14 cellular contexts compared by ENCODE assay signal in genomic region chr5:38531518-38531917, GRCh38. TPM values are rescaled to one million over a fixed set of nuclear protein-coding genes. Genes with fewer than 3 reads are reported as not detected.
DNase-seq lines count a peak whose midpoint lies in the region; ATAC-seq and TF ChIP-seq lines count a peak whose summit lies in the region.
"Had no signal": no experiment of that assay in that cellular context is flagged by ENCODE, and none has a peak within 500 bp of the region (broad histone marks: within the 10 kb centered on the region; RNA-seq: fewer than 3 reads in every experiment).

No MANE protein-coding gene starts in this region.

- H3K79me2 ChIP-seq in hepatocyte (peaks cover 89% of the 10 kb centered on the region), GM23338 (replicated peaks; ENCODE audit: insufficient read depth) (peaks cover 45% of the 10 kb centered on the region)

- TF ChIP-seq CTCF in left ventricle myocardium inferior (IDR thresholded peaks at IDR 0.05; ENCODE audit: borderline replicate concordance) (no peak), Panc1 (IDR thresholded peaks at IDR 0.05) (no peak), hepatocyte (IDR thresholded peaks at IDR 0.05; ENCODE audit: poor library complexity) (no peak), thyroid gland (IDR thresholded peaks at IDR 0.05) (no peak), GM23338 (conservative IDR thresholded peaks at IDR 0.05; ENCODE audit: low read depth in 2 of 2) (no peak)

- no peaks in the 10 kb centered on the region for H3K4me1 Mint-ChIP-seq in CD8-positive, alpha-beta memory T cell
- H3K4me1 Mint-ChIP-seq in GM23338: peaks cover 53% of the 10 kb centered on the region

- intact Hi-C loops in left ventricle myocardium inferior (cut with micrococcal nuclease): no loop called here
- intact Hi-C loops in Right ventricle myocardium inferior (cut with DNase I): no loop called here
- intact Hi-C loops in Panc1 (cut with micrococcal nuclease; ENCODE audit: unreplicated experiment): no loop called here
- intact Hi-C loops in thyroid gland (cut with DNase I): no loop called here

- peaks cover 3 to 16% of the 10 kb centered on the region in 2 donors for H3K27me3 Mint-ChIP-seq in CD8-positive, alpha-beta memory T cell
- H3K27me3 Mint-ChIP-seq in GM23338 (ENCODE audit: insufficient read depth, low read depth, poor library complexity): peaks cover 3% of the 10 kb centered on the region

- no peak for DNase-seq in left ventricle myocardium inferior
- DNase-seq in Right ventricle myocardium inferior (ENCODE audit: missing footprints): no peak
- DNase-seq in Panc1 (ENCODE audit: low read depth, low spot score): no peak
- no peak for DNase-seq in hepatocyte (ENCODE audit: low spot score)
- DNase-seq in thyroid gland: no peak
- DNase-seq in CD8-positive, alpha-beta memory T cell: no peak
- DNase-seq in GM23338 (ENCODE audit: low spot score): no peak
- DNase-seq: IMR-90; NCI-H1048; NCI-H146; NCI-H526 treated with DMSO at 0.1 percent for 48 hours; NK-92 treated with Interleukin-12 subunit alpha and Interleukin-12 subunit beta, amount 100 ng/mL, for 24 hours; T-helper 1 cell had no signal

- no peak overlapping the region for H2AFZ ChIP-seq in hepatocyte
- no peak overlapping the region for H2AFZ ChIP-seq in GM23338

- in situ Hi-C loops in Panc1 (cut with HindIII; ENCODE audit: low pct_unique_long_range_greater_than_20kb, low sequenced_read_pairs): no loop called here

- H3K27me3 ChIP-seq in left ventricle myocardium inferior (ENCODE audit: low read depth) (no peaks in the 10 kb centered on the region), Panc1 (ENCODE audit: control insufficient read depth, insufficient read depth, low read length) (no peaks in the 10 kb centered on the region), hepatocyte (no peaks in the 10 kb centered on the region), thyroid gland (no peaks in the 10 kb centered on the region), GM23338 (ENCODE audit: insufficient read depth) (no peaks in the 10 kb centered on the region)
- no peaks in the 10 kb centered on the region for H3K27me3 ChIP-seq in CD8-positive, alpha-beta memory T cell (ENCODE audit: insufficient read depth, low read length, poor library complexity, severe bottlenecking)

- H3K4me1 ChIP-seq in left ventricle myocardium inferior (peaks cover 98% of the 10 kb centered on the region), Panc1 (ENCODE audit: control insufficient read depth, insufficient read depth, low read length) (peaks cover 58% of the 10 kb centered on the region), hepatocyte (ENCODE audit: insufficient read depth) (peaks cover 49% of the 10 kb centered on the region), thyroid gland (peaks cover 63 to 76% of the 10 kb centered on the region in 2 donors), GM23338 (ENCODE audit: insufficient read depth) (peaks cover 25% of the 10 kb centered on the region)
- no peaks in the 10 kb centered on the region for H3K4me1 ChIP-seq in CD8-positive, alpha-beta memory T cell (ENCODE audit: insufficient read depth, low read length)

- no peak for TF ChIP-seq POLR2A in thyroid gland (IDR thresholded peaks at IDR 0.05)

- H3K4me3 ChIP-seq in left ventricle myocardium inferior: no peak overlapping the region
- no peak overlapping the region for H3K4me3 ChIP-seq in Panc1 (ENCODE audit: low read depth in 2 of 2, low read length in 2 of 2)
- H3K4me3 ChIP-seq in hepatocyte: no peak overlapping the region
- H3K4me3 ChIP-seq in thyroid gland (replicated peaks in 1 of 3): no peak overlapping the region
- no peak overlapping the region for H3K4me3 ChIP-seq in CD8-positive, alpha-beta memory T cell (ENCODE audit: low read length)
- no peak overlapping the region for H3K4me3 ChIP-seq in GM23338

- POLR2A ChIA-PET in Panc1 (lab: Charles Lee): no interaction called here
- POLR2A ChIA-PET in CD8-positive, alpha-beta memory T cell (lab: Charles Lee): no interaction called here

- H3K4me2 ChIP-seq in hepatocyte: peak overlapping the region; percentile 47
- H3K4me2 ChIP-seq in GM23338: no peak overlapping the region

- peaks cover 0 to 2% (median 0%) of the 10 kb centered on the region in 5 donors for H3K9me3 Mint-ChIP-seq in CD8-positive, alpha-beta memory T cell
- H3K9me3 Mint-ChIP-seq in GM23338: peaks cover 7% of the 10 kb centered on the region; the same call in 2 of the 3 replicates

- 91% methylated on average over 3 of the region's 3 CpGs for WGBS in hepatocyte (ENCODE audit: low lambda C conversion rate, missing lambda C conversion rate)
- WGBS in thyroid gland, 2 donors: 84 to 87% methylated on average over 3 of the region's 3 CpGs

- no TSS peak for BruUV-seq in Panc1 (replicated peaks; lab: Mats Ljungman, UMichigan)

- H3K27ac Mint-ChIP-seq in CD8-positive, alpha-beta memory T cell: no peak overlapping the region
- no peak overlapping the region for H3K27ac Mint-ChIP-seq in GM23338

- no peaks in the 10 kb centered on the region for H3K36me3 Mint-ChIP-seq in CD8-positive, alpha-beta memory T cell
- H3K36me3 Mint-ChIP-seq in GM23338 (ENCODE audit: low read depth): peaks cover 6% of the 10 kb centered on the region; the same call in 2 of the 3 replicates

- H4K20me1 ChIP-seq in hepatocyte (ENCODE audit: insufficient read depth, poor library complexity, severe bottlenecking): no peaks in the 10 kb centered on the region
- H4K20me1 ChIP-seq in GM23338 (replicated peaks; ENCODE audit: insufficient read depth): no peaks in the 10 kb centered on the region

- H3F3A ChIP-seq in GM23338 (replicated peaks; ENCODE audit: low read depth): no peaks in the 10 kb centered on the region

- CTCF ChIA-PET in Panc1 (lab: Charles Lee): no interaction called here
- CTCF ChIA-PET in CD8-positive, alpha-beta memory T cell (lab: Charles Lee): no interaction called here

- H3K9me2 ChIP-seq in hepatocyte (replicated peaks; ENCODE audit: insufficient read depth) (no peaks in the 10 kb centered on the region), GM23338 (ENCODE audit: insufficient read depth) (no peaks in the 10 kb centered on the region)

- ATAC-seq in Right ventricle myocardium inferior (no peak), Panc1 (no peak), GM23338 (no peak)

- H3K36me3 ChIP-seq in left ventricle myocardium inferior (peaks cover 8% of the 10 kb centered on the region), Panc1 (ENCODE audit: control insufficient read depth, insufficient read depth, low read length) (peaks cover 2% of the 10 kb centered on the region; the same call in 1 of the 2 replicates), hepatocyte (replicated peaks; ENCODE audit: insufficient read depth, low read depth) (no peaks in the 10 kb centered on the region), thyroid gland (peaks cover 3 to 5% of the 10 kb centered on the region in 2 donors), GM23338 (ENCODE audit: insufficient read depth) (no peaks in the 10 kb centered on the region)
- no peaks in the 10 kb centered on the region for H3K36me3 ChIP-seq in CD8-positive, alpha-beta memory T cell (ENCODE audit: insufficient read depth, low read length)

- H3K9me3 ChIP-seq in left ventricle myocardium inferior (replicated peaks) (peaks cover 9% of the 10 kb centered on the region), Panc1 (ENCODE audit: control insufficient read depth, insufficient read depth, low read depth, low read length) (peaks cover 4% of the 10 kb centered on the region; the same call in 1 of the 2 replicates), hepatocyte (ENCODE audit: low read depth) (no peaks in the 10 kb centered on the region), thyroid gland (no peaks in the 10 kb centered on the region)
- no peaks in the 10 kb centered on the region for H3K9me3 ChIP-seq in CD8-positive, alpha-beta memory T cell (ENCODE audit: low read length)

- H3K27ac ChIP-seq in left ventricle myocardium inferior (replicated peaks) (peak overlapping the region; percentile 52), Panc1 (ENCODE audit: low read length) (0 out of 2 replicates have a peak overlapping the region, but pooled peaks have one; percentile 58), hepatocyte (peak overlapping the region; percentile 72), thyroid gland (peak overlapping the region; percentile 57 to 74 (median 61)), GM23338 (ENCODE audit: low read depth) (no peak overlapping the region)
- H3K27ac ChIP-seq in CD8-positive, alpha-beta memory T cell (ENCODE audit: low read depth, low read length): no peak overlapping the region
- H3K27ac ChIP-seq: HL-60 had no signal

- no peak overlapping the region for H3K4me3 Mint-ChIP-seq in CD8-positive, alpha-beta memory T cell
- no peak overlapping the region for H3K4me3 Mint-ChIP-seq in GM23338

TF ChIP-seq in GM23338, 12 proteins besides CTCF, POLR2A, EP300 and RAD21 (continues in another document):
- TF ChIP-seq JUNB (IDR thresholded peaks at IDR 0.05; ENCODE audit: unreplicated experiment) (no peak), POLR2AphosphoS5 (IDR thresholded peaks at IDR 0.05; ENCODE audit: low read depth) (no peak), STAT1 (IDR thresholded peaks at IDR 0.05; ENCODE audit: unreplicated experiment) (no peak), ZNF331 (CRISPR knock-in tag; IDR thresholded peaks at IDR 0.05; ENCODE audit: low read depth) (no peak), NANOG (IDR thresholded peaks at IDR 0.05; ENCODE audit: borderline replicate concordance) (no peak)

RNA-seq across cellular contexts. Expression of gene LIFR, which starts 24.9 kb away (rescaled TPM):
- total RNA-seq in left ventricle myocardium inferior (45.8 TPM), Right ventricle myocardium inferior (56.1 TPM), Panc1 (2021; ENCODE audit: unreplicated experiment) (91.3 TPM), hepatocyte (61.3 and 83.8 TPM in 2 replicates), thyroid gland (100 to 1,000 TPM; 172 to 446 (median 233) TPM)
- polyA plus RNA-seq in Panc1 (2012; ENCODE audit: insufficient read length): 20.6 TPM
- polyA plus RNA-seq in hepatocyte (50.2 and 69.2 TPM in 2 replicates), GM23338 (2016; fragmentation: Nextera tagmentation; extraction: Ambion mirVana) (10.6 and 11.0 TPM in 2 replicates)
- not detected for total RNA-seq in CD8-positive, alpha-beta memory T cell
- not detected for polyA plus RNA-seq in CD8-positive, alpha-beta memory T cell
- total RNA-seq in GM23338 (2014; rRNA removed; shearing (Covaris generic)): 20.5 and 25.2 TPM in 2 replicates

Comparison
In these comparisons a context has a peak if more than half of its experiments do, and no peak if none do; other contexts are left out.
1. H3K27ac ChIP-seq: peak in left ventricle myocardium inferior (single experiment), Panc1 (single experiment), hepatocyte (single experiment) and thyroid gland (3 of 3); none in CD8-positive, alpha-beta memory T cell (single experiment) and GM23338 (single experiment).
2. RNA of gene LIFR, which starts 24.9 kb away (total RNA-seq): 172 to 446 TPM in thyroid gland, 91.3 TPM in Panc1 (single experiment), 61.3 to 83.8 TPM in hepatocyte, 56.1 TPM in Right ventricle myocardium inferior (single experiment), 45.8 TPM in left ventricle myocardium inferior (single experiment) and 20.5 to 25.2 TPM in GM23338; not detected in CD8-positive, alpha-beta memory T cell; every median in the first group is over 10 times any median in the second.